Comparison of ENCODE assay signal across 19 cellular contexts in the genomic region with DNA sequence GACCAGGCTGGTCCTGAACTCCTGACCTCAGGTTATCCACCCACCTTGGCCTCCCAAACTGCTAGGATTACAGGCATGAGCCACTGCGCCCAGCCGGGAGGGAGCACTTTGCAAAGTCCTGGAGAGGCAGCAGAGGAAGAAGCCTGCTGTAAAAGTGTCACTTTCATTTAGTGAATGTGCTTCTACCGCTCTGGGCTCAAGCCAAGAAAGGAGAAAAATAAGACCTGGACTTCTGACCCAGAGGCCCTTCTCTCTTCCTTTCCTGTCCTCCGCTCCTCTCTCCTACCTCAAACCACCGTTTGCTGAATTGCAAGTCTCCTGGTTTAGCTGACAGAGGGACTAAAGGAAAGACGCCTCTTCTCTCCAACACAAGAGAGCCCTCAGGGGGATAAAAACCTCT.
"Had no signal": no experiment of that assay in that cellular context is flagged by ENCODE, and none has a peak within 500 bp of the region (broad histone marks: within the 10 kb centered on the region; RNA-seq: fewer than 3 reads in every experiment).

No MANE protein-coding gene starts in this region.

- H3K27me3 ChIP-seq: gastroesophageal sphincter, right lobe of liver, transverse colon had no signal

- H3K4me1 ChIP-seq: gastroesophageal sphincter, heart right ventricle, left ventricle myocardium inferior, prostate gland, right lobe of liver had no signal

- H3K27ac ChIP-seq: epithelial cell of prostate, gastroesophageal sphincter, heart right ventricle, left ventricle myocardium inferior, prostate gland, right lobe of liver had no signal

- H3K9me3 ChIP-seq: gastroesophageal sphincter, heart right ventricle, left ventricle myocardium inferior, prostate gland, right lobe of liver, transverse colon had no signal

- H3K4me3 ChIP-seq: gastroesophageal sphincter, heart right ventricle, left ventricle myocardium inferior, prostate gland, right lobe of liver, transverse colon had no signal

- H3K36me3 ChIP-seq: gastroesophageal sphincter, heart right ventricle, left ventricle myocardium inferior, prostate gland, right lobe of liver, transverse colon had no signal

- H3K36me3 Mint-ChIP-seq: activated naive CD8-positive, alpha-beta T cell treated with anti-CD3 and anti-CD28 coated beads, Interleukin-2, amount 10 ng/mL, durations not matched to agents 7 days and 5 days; brain; memory B cell; natural killer cell treated with Interleukin-12 subunit alpha and Interleukin-12 subunit beta and Interleukin-15 and Interleukin-18, amount 100 ng/mL, for 72 hours had no signal

- H3K9me3 Mint-ChIP-seq: activated naive CD8-positive, alpha-beta T cell treated with anti-CD3 and anti-CD28 coated beads, Interleukin-2, amount 10 ng/mL, durations not matched to agents 7 days and 5 days; memory B cell; natural killer cell treated with Interleukin-12 subunit alpha and Interleukin-12 subunit beta and Interleukin-15 and Interleukin-18, amount 100 ng/mL, for 72 hours had no signal

- H3K4me1 Mint-ChIP-seq: activated naive CD8-positive, alpha-beta T cell treated with anti-CD3 and anti-CD28 coated beads, Interleukin-2, amount 10 ng/mL, durations not matched to agents 7 days and 5 days; memory B cell had no signal

- ATAC-seq: gastroesophageal sphincter; heart right ventricle; stimulated activated naive CD8-positive, alpha-beta T cell treated with anti-CD3 and anti-CD28 coated beads, Interleukin-15, Interleukin-2, amounts not matched to agents 100 U/mL and 50 U/mL, for 24 hours had no signal

- H3K4me3 Mint-ChIP-seq: activated naive CD8-positive, alpha-beta T cell treated with anti-CD3 and anti-CD28 coated beads, Interleukin-2, amount 10 ng/mL, durations not matched to agents 7 days and 5 days; brain; memory B cell; natural killer cell treated with Interleukin-12 subunit alpha and Interleukin-12 subunit beta and Interleukin-15 and Interleukin-18, amount 100 ng/mL, for 72 hours had no signal

- H3K27me3 Mint-ChIP-seq: brain had no signal

- H3K27ac Mint-ChIP-seq: activated naive CD8-positive, alpha-beta T cell treated with anti-CD3 and anti-CD28 coated beads, Interleukin-2, amount 10 ng/mL, durations not matched to agents 7 days and 5 days; memory B cell; natural killer cell treated with Interleukin-12 subunit alpha and Interleukin-12 subunit beta and Interleukin-15 and Interleukin-18, amount 100 ng/mL, for 72 hours had no signal

- DNase-seq: activated CD4-positive, alpha-beta T cell treated with anti-CD3 and anti-CD28 coated beads for 1 hour; activated CD4-positive, alpha-beta T cell treated with anti-CD3 and anti-CD28 coated beads, Interleukin-2, amount 50 U/mL, for 4 hours; activated naive CD4-positive, alpha-beta T cell; activated naive CD8-positive, alpha-beta T cell treated with anti-CD3 and anti-CD28 coated beads, Interleukin-2, amount 10 ng/mL, durations not matched to agents 7 days and 5 days; activated T-cell treated with anti-CD3 and anti-CD28 coated beads for 4 hours; central memory CD4-positive, alpha-beta T cell; cortex of kidney; effector CD8-positive, alpha-beta T cell; heart right ventricle; left ventricle myocardium inferior; right lobe of liver; stimulated activated naive CD8-positive, alpha-beta T cell treated with anti-CD3 and anti-CD28 coated beads, Interleukin-15, Interleukin-2, amounts not matched to agents 100 U/mL and 50 U/mL, for 24 hours; transverse colon had no signal
